ENCODE assay signal across 8 cellular contexts in genomic region chr11:123261345-123262106, GRCh38.
A peak's percentile ranks its signal among the peaks of the same experiment; 100 is the strongest.
DNase-seq lines count a peak whose midpoint lies in the region; ATAC-seq and TF ChIP-seq lines count a peak whose summit lies in the region.

No MANE protein-coding gene starts in this region.

- H3K36me3 Mint-ChIP-seq in CD4-positive, CD25-positive, alpha-beta regulatory T cell: peaks cover 6% of the 10 kb centered on the region

- H3K27me3 ChIP-seq in CD4-positive, CD25-positive, alpha-beta regulatory T cell (ENCODE audit: control insufficient read depth, insufficient read depth, low read length): peaks cover 2% of the 10 kb centered on the region
- no peaks in the 10 kb centered on the region for H3K27me3 ChIP-seq in WERI-Rb-1 (ENCODE audit: insufficient read depth, low read depth, severe bottlenecking)
- no peaks in the 10 kb centered on the region for H3K27me3 ChIP-seq in breast epithelium

- DNase-seq in CD4-positive, CD25-positive, alpha-beta regulatory T cell: peak; percentile 21 to 65 (median 38)
- DNase-seq in NCI-H1105 treated with DMSO at 0.1 percent for 48 hours (lab: John Stamatoyannopoulos, UW) (peak; percentile 26), WERI-Rb-1 (peak; percentile 90), breast epithelium (ENCODE audit: low spot score in 2 of 2) (peak; percentile 61 to 74), inferior parietal cortex (ENCODE audit: extremely low spot score) (peak; percentile 75)
- DNase-seq in stimulated activated CD4-positive, alpha-beta T cell treated with anti-CD3 and anti-CD28 coated beads, Interleukin-12 subunit alpha, Interleukin-12 subunit beta, amount 100 ng/mL, for 4 hours: peak; percentile 52

- no peaks in the 10 kb centered on the region for H3K4me1 ChIP-seq in CD4-positive, CD25-positive, alpha-beta regulatory T cell (ENCODE audit: control insufficient read depth, insufficient read depth, low read length, poor library complexity, severe bottlenecking)
- H3K4me1 ChIP-seq in breast epithelium: no peaks in the 10 kb centered on the region

- no peaks in the 10 kb centered on the region for H3K36me3 ChIP-seq in CD4-positive, CD25-positive, alpha-beta regulatory T cell (ENCODE audit: control insufficient read depth, insufficient read depth, low read length)
- H3K36me3 ChIP-seq in WERI-Rb-1 (no peaks in the 10 kb centered on the region), breast epithelium (no peaks in the 10 kb centered on the region)

- H3K9me3 ChIP-seq in CD4-positive, CD25-positive, alpha-beta regulatory T cell (ENCODE audit: control insufficient read depth in 2 of 2, low read length in 2 of 2): peaks cover 4 to 9% of the 10 kb centered on the region in 2 experiments
- H3K9me3 ChIP-seq in WERI-Rb-1 (ENCODE audit: severe bottlenecking) (no peaks in the 10 kb centered on the region), breast epithelium (no peaks in the 10 kb centered on the region)

- ATAC-seq in CD4-positive, CD25-positive, alpha-beta regulatory T cell (ENCODE audit: low read depth in 2 of 2): peak; percentile 46 to 64
- peak; percentile 45 for ATAC-seq in GM21576 (IDR thresholded peaks at IDR 0.05; ENCODE audit: unreplicated experiment)
- no peak for ATAC-seq in HG02938 (IDR thresholded peaks at IDR 0.05; ENCODE audit: unreplicated experiment)

- H3K27ac Mint-ChIP-seq in CD4-positive, CD25-positive, alpha-beta regulatory T cell: no peak overlapping the region

- peaks cover 0 to 18% (median 0%) of the 10 kb centered on the region in 7 donors for H3K9me3 Mint-ChIP-seq in CD4-positive, CD25-positive, alpha-beta regulatory T cell

- H3K4me1 Mint-ChIP-seq in CD4-positive, CD25-positive, alpha-beta regulatory T cell: peaks cover 0 to 6% (median 2%) of the 10 kb centered on the region in 4 donors

- H3K4me3 ChIP-seq in CD4-positive, CD25-positive, alpha-beta regulatory T cell (ENCODE audit: low read depth, low read length): peak overlapping the region; percentile 18
- H3K4me3 ChIP-seq in WERI-Rb-1 (ENCODE audit: low read depth, low read length) (peak overlapping the region; percentile 6; the same call in 1 of the 2 replicates), breast epithelium (peak overlapping the region in 2 of 3 donors; percentile 30 to 43)

- TF ChIP-seq POLR2A in breast epithelium (IDR thresholded peaks at IDR 0.05): no peak

- no peak overlapping the region for H3K27ac ChIP-seq in CD4-positive, CD25-positive, alpha-beta regulatory T cell (ENCODE audit: insufficient read depth, low read length, poor library complexity, severe bottlenecking)
- H3K27ac ChIP-seq in WERI-Rb-1 (no peak overlapping the region), breast epithelium (no peak overlapping the region)

- TF ChIP-seq CTCF in WERI-Rb-1 (IDR thresholded peaks at IDR 0.05; ENCODE audit: low read depth, low read length): peak; percentile 96
- peak; percentile 25 to 69 (median 67) for TF ChIP-seq CTCF in breast epithelium (IDR thresholded peaks at IDR 0.05)

- no peak overlapping the region for H3K4me3 Mint-ChIP-seq in CD4-positive, CD25-positive, alpha-beta regulatory T cell

- peaks cover 29% of the 10 kb centered on the region for H3K27me3 Mint-ChIP-seq in CD4-positive, CD25-positive, alpha-beta regulatory T cell

- intact Hi-C loops in breast epithelium (cut with DNase I; ENCODE audit: low total_unique reads): no loop called here

Comparison
In these comparisons a context has a peak if more than half of its experiments do, and no peak if none do; other contexts are left out.
1. DNase-seq: peak in every context shown above with its lines; median percentile 90 in WERI-Rb-1; 75 in inferior parietal cortex; 68 in breast epithelium; 52 in stimulated activated CD4-positive, alpha-beta T cell treated with anti-CD3 and anti-CD28 coated beads, Interleukin-12 subunit alpha, Interleukin-12 subunit beta, amount 100 ng/mL, for 4 hours; 38 in CD4-positive, CD25-positive, alpha-beta regulatory T cell; 26 in NCI-H1105 treated with DMSO at 0.1 percent for 48 hours.